In the genomic region with DNA sequence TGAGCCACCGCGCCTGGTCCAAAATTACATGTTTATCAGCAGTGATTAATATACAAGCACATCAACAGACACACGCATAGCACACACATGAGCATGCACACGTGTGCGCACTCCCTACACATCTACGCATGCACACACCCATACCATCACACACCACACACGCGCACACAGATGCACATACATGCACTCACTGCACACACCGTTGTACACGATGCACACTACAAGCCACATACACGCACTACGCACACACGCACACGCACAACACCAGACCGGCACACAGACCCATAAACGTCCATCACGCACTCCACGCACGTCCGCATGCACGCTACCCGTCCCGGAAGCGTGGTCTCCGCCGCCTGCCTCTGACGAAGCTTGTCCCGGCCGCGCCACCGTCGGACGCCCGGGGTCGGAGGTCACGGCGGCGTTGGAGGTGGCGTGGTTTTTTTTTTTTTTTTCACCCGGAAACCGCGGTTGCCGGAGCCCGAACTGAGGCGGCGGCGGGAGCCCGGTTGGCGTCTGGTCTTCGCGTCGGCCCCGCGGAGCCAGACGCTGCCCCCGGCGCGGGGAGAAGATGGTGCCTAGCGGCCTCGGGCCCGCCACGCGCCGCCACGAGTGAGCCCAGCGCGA, we compare ENCODE assay signal across 8 cellular contexts. TPM values are rescaled to one million over a fixed set of nuclear protein-coding genes. Genes with fewer than 3 reads are reported as not detected.
DNase-seq lines count a peak whose midpoint lies in the region; ATAC-seq and TF ChIP-seq lines count a peak whose summit lies in the region.

A gene with protein sequence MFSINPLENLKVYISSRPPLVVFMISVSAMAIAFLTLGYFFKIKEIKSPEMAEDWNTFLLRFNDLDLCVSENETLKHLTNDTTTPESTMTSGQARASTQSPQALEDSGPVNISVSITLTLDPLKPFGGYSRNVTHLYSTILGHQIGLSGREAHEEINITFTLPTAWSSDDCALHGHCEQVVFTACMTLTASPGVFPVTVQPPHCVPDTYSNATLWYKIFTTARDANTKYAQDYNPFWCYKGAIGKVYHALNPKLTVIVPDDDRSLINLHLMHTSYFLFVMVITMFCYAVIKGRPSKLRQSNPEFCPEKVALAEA (plus strand): TSS at position 457 of the 627 bp plus-strand sequence. CDS start 20,641 bp downstream, outside the sequence.

- DNase-seq in NCI-H1417 (lab: John Stamatoyannopoulos, UW) (peak; percentile 89 to 94 (median 92)), T-helper 1 cell (peak; percentile 82 to 95 (median 85)), adrenal gland (peak; percentile 88 to 95 (median 92)), cardiac septum (ENCODE audit: low spot score) (peak; percentile 93), pons (ENCODE audit: low spot score) (peak; percentile 74), transverse colon (peak; percentile 93)

- no peaks in the 10 kb centered on the region for H3K27me3 ChIP-seq in adrenal gland
- no peaks in the 10 kb centered on the region for H3K27me3 ChIP-seq in transverse colon

- TF ChIP-seq POLR2A in adrenal gland (IDR thresholded peaks at IDR 0.05) (peak in 1 of 2 donors; percentile 54), transverse colon (IDR thresholded peaks at IDR 0.05) (peak; percentile 54)

- H3K4me3 ChIP-seq in GM12875 (ENCODE audit: low read depth, low read length): peak within 1 kb of the TSS; percentile 84
- H3K4me3 ChIP-seq in adrenal gland: peak within 1 kb of the TSS; percentile 62 to 99 (median 80)
- peak within 1 kb of the TSS; percentile 86 to 99 (median 98) for H3K4me3 ChIP-seq in transverse colon

- in situ Hi-C loops in transverse colon (cut with MboI; ENCODE audit: low pct_ligation_motif_present in 1 of 4, low pct_unique_long_range_greater_than_20kb in 1 of 4, low sequenced_read_pairs in 3 of 4): no loop called here

- TF ChIP-seq CTCF in GM12875 (IDR thresholded peaks at IDR 0.05; ENCODE audit: borderline replicate concordance, insufficient read depth, low read depth, low read length) (no peak), adrenal gland (IDR thresholded peaks at IDR 0.05) (peak in 1 of 6 experiments; percentile 10), transverse colon (IDR thresholded peaks at IDR 0.05) (peak in 2 of 5 experiments; percentile 9)

- H3K9me3 ChIP-seq in adrenal gland (replicated peaks in 1 of 3) (no peaks in the 10 kb centered on the region), transverse colon (no peaks in the 10 kb centered on the region)

- intact Hi-C loops in adrenal gland (cut with DNase I) (no loop called here), cardiac septum (cut with DNase I) (loop anchor here (5.0 to 10.0 kb wide), 4 partner anchors 71 to 286 kb away; a partner anchor contains a TSS), transverse colon (cut with DNase I; ENCODE audit: low total_unique reads) (no loop called here)

- H3K4me1 ChIP-seq in adrenal gland (replicated peaks in 1 of 2) (peaks cover 13 to 32% of the 10 kb centered on the region in 2 donors), transverse colon (peaks cover 10 to 41% (median 28%) of the 10 kb centered on the region in 4 donors)

- TF ChIP-seq EP300 in transverse colon (IDR thresholded peaks at IDR 0.05; ENCODE audit: low read depth): no peak

- 0 to 3% (median 1%) methylated on average over 11 to 67 of the region's 67 CpGs for WGBS in adrenal gland, 4 donors
- 2 to 17% methylated on average over 2 to 39 of the region's 67 CpGs for WGBS in transverse colon (ENCODE audit: low coverage in 1 of 2), 2 donors

- H3K36me3 ChIP-seq in adrenal gland (replicated peaks in 1 of 2) (no peaks in the 10 kb centered on the region), transverse colon (peaks cover 0 to 4% (median 0%) of the 10 kb centered on the region in 4 donors)

- peak; percentile 88 for ATAC-seq in HG02678 (IDR thresholded peaks at IDR 0.05; ENCODE audit: unreplicated experiment)

- H3K27ac ChIP-seq in adrenal gland (peak within 1 kb of the TSS in 4 of 5 donors; percentile 77 to 95 (median 80)), transverse colon (peak within 1 kb of the TSS; percentile 89 to 95 (median 92))

RNA-seq across cellular contexts. Expression of the gene that starts here (rescaled TPM):
- total RNA-seq in adrenal gland (100 to 1,000 TPM; 102 to 161 (median 133) TPM), cardiac septum (50.2 TPM), transverse colon (100 to 1,000 TPM in 3 of 4 donors, 10 to 100 TPM in 1; 95.9 to 595 (median 166) TPM)
- 10 to 100 TPM; 16.6 to 82.5 (median 23.9) TPM for polyA plus RNA-seq in adrenal gland

Comparison
In these comparisons a context has a peak if more than half of its experiments do, and no peak if none do; other contexts are left out.
1. Peak in every context shown above with its lines: DNase-seq, ATAC-seq, H3K4me3 ChIP-seq and H3K27ac ChIP-seq.